1 cellular context compared by ENCODE assay signal in genomic region chr6:168558686-168559085, GRCh38.
TF ChIP-seq lines count a peak whose summit lies in the region.

No MANE protein-coding gene starts in this region.

TF ChIP-seq in K562, 482 proteins besides CTCF, POLR2A, EP300 and RAD21:
- peak in 1 of 2 experiments; percentile 70; a peak in 1 of 4 replicates for TF ChIP-seq KDM1A (IDR thresholded peaks at IDR 0.05)
- peak; percentile 29; the same call in 1 of the 2 replicates for TF ChIP-seq MAX (CRISPR knock-in tag; IDR thresholded peaks at IDR 0.05)
- no peak for TF ChIP-seq ZNF551 (CRISPR knock-in tag; IDR thresholded peaks at IDR 0.05)
TF ChIP-seq in K562: peak in this region for 2.
